Comparison of ENCODE assay signal across 15 cellular contexts in the genomic region with DNA sequence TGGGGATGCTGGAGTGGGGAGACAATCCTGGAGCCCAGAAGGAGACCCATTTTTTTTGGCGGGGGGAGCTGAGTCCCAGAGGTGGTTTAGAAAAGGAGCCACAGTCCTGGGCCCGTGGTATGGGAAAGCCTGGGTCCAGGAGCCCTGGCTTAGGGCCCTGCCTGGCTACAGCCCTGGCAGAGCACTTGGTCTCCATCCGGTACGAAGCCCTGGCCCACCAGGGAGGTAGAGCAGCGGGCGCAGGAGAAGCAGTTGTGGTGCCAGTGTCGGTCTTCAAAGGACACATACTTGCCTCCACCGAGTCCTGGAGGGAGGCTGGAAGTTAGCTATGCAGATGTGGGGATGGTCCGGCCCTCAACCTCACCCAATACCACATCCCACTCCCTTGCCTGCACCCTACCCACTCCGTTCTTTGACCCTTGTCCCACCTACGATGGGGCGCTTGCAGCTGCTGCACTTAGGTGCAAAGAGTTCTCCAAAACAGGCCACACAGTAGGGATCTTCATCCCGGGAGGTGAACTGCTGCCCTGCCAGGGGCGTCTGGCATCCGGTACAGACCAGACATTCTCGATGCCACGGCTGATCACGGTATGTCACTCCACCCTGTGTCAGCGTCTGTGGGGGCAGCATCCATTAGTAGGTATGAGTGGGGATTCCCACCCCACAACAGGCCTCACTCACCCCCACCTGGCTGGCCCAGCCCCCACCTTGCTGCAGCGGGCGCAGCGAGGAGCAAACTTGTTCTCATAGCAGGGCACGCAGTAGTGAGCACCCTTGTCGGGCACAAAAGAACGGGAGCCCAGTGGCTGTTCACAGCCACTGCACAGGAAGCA. TPM values are rescaled to one million over a fixed set of nuclear protein-coding genes. Genes with fewer than 3 reads are reported as not detected.
DNase-seq lines count a peak whose midpoint lies in the region; ATAC-seq and TF ChIP-seq lines count a peak whose summit lies in the region.
"Had no signal": no experiment of that assay in that cellular context is flagged by ENCODE, and none has a peak within 500 bp of the region (broad histone marks: within the 10 kb centered on the region; RNA-seq: fewer than 3 reads in every experiment).

No MANE protein-coding gene starts in this region.

- H3K27ac ChIP-seq in left ventricle myocardium inferior (replicated peaks) (peak overlapping the region; percentile 95), fibroblast of lung (ENCODE audit: insufficient read depth, low read length) (peak overlapping the region; percentile 62), prostate gland (peak overlapping the region; percentile 68 to 76)

- WGBS in prostate gland = 93% methylated on average over 23 of the region's 25 CpGs

- H3K9me3 ChIP-seq in left ventricle myocardium inferior (replicated peaks) (no peaks in the 10 kb centered on the region), fibroblast of lung (ENCODE audit: control insufficient read depth, insufficient read depth, low read depth, low read length) (no peaks in the 10 kb centered on the region), prostate gland (no peaks in the 10 kb centered on the region)

- no peak for TF ChIP-seq POLR2A in prostate gland (IDR thresholded peaks at IDR 0.05)

- H4K20me1 ChIP-seq in fibroblast of lung (ENCODE audit: control insufficient read depth, extremely low read depth, insufficient read depth, low read length) = no peaks in the 10 kb centered on the region

- TF ChIP-seq CTCF in left ventricle myocardium inferior (IDR thresholded peaks at IDR 0.05; ENCODE audit: borderline replicate concordance) = no peak
- no peak for TF ChIP-seq CTCF in fibroblast of lung (conservative IDR thresholded peaks at IDR 0.05 in 1 of 2, IDR thresholded peaks at IDR 0.05 in 1 of 2; ENCODE audit: low read depth in 1 of 2, low read length in 2 of 2)
- TF ChIP-seq CTCF in prostate gland (IDR thresholded peaks at IDR 0.05) = no peak

- DNase-seq in left ventricle myocardium inferior (no peak), left ventricle myocardium superior (no peak), fibroblast of lung (ENCODE audit: low read depth in 2 of 2) (no peak), prostate gland (ENCODE audit: low spot score) (no peak), NCI-H1105 treated with DMSO at 0.1 percent for 48 hours (lab: John Stamatoyannopoulos, UW) (no peak), DMS 273 (lab: John Stamatoyannopoulos, UW; ENCODE audit: unreplicated experiment) (no peak), GM19240 (ENCODE audit: insufficient read length, low spot score) (no peak)
- DNase-seq: activated CD8-positive, alpha-beta memory T cell treated with anti-CD3 and anti-CD28 coated beads, Interleukin-2, amount 50 U/mL, for 4 hours; DMS79 treated with DMSO at 0.1 percent for 48 hours; NCI-H1417 treated with DMSO at 0.1 percent for 48 hours; NCI-H748 treated with DMSO at 0.1 percent for 48 hours; SHP77 had no signal

- H3K27me3 ChIP-seq in left ventricle myocardium inferior (ENCODE audit: low read depth) (no peaks in the 10 kb centered on the region), fibroblast of lung (ENCODE audit: control insufficient read depth, insufficient read depth, low read length) (no peaks in the 10 kb centered on the region), prostate gland (replicated peaks; ENCODE audit: insufficient read depth) (no peaks in the 10 kb centered on the region)

- ATAC-seq in left ventricle myocardium superior (no peak), GM19463 (IDR thresholded peaks at IDR 0.05; ENCODE audit: unreplicated experiment) (no peak)
- ATAC-seq: GM12878 had no signal

- intact Hi-C loops in left ventricle myocardium inferior (cut with micrococcal nuclease) = no loop called here
- intact Hi-C loops in left ventricle myocardium superior (cut with micrococcal nuclease) = no loop called here
- intact Hi-C loops in prostate gland (cut with DNase I) = no loop called here

- peaks cover 13% of the 10 kb centered on the region for H3K36me3 ChIP-seq in left ventricle myocardium inferior
- peaks cover 23% of the 10 kb centered on the region for H3K36me3 ChIP-seq in fibroblast of lung (ENCODE audit: control insufficient read depth, insufficient read depth, low read length)
- no peaks in the 10 kb centered on the region for H3K36me3 ChIP-seq in prostate gland

- H3K79me2 ChIP-seq in fibroblast of lung (ENCODE audit: control insufficient read depth, insufficient read depth, low read length) = peaks cover 31% of the 10 kb centered on the region

- no peak overlapping the region for H2AFZ ChIP-seq in fibroblast of lung (ENCODE audit: low read length)

- H3K4me3 ChIP-seq in left ventricle myocardium inferior (no peak overlapping the region), fibroblast of lung (replicated peaks in 1 of 4; ENCODE audit: control extremely low read depth in 1 of 4, insufficient read depth in 1 of 4, low read depth in 3 of 4, low read length in 4 of 4) (no peak overlapping the region), prostate gland (no peak overlapping the region)
- H3K4me3 ChIP-seq: GM12878 had no signal

- no peak overlapping the region for H3K9ac ChIP-seq in fibroblast of lung (ENCODE audit: insufficient read depth, low read length)

- no peak overlapping the region for H3K4me2 ChIP-seq in fibroblast of lung (ENCODE audit: extremely low read depth, insufficient read depth, low read length)

- peaks cover 75% of the 10 kb centered on the region for H3K4me1 ChIP-seq in left ventricle myocardium inferior
- peaks cover 58% of the 10 kb centered on the region for H3K4me1 ChIP-seq in fibroblast of lung (ENCODE audit: control insufficient read depth, extremely low read depth, insufficient read depth, low read length)
- no peaks in the 10 kb centered on the region for H3K4me1 ChIP-seq in prostate gland (replicated peaks)

RNA-seq across cellular contexts. Expression of a gene that starts 7.7 kb away (rescaled TPM):
- total RNA-seq in left ventricle myocardium inferior (29.5 TPM), left ventricle myocardium superior (28.2 TPM), fibroblast of lung (72.3 and 97.8 TPM in 2 replicates), prostate gland (10 to 100 TPM; 55.8 to 68.0 TPM)
- polyA plus RNA-seq in fibroblast of lung = 60.3 and 62.4 TPM in 2 replicates
- 61.1 and 76.1 TPM in 2 replicates for polyA plus RNA-seq in fibroblast of lung (2012)
- 8.6 and 17.5 TPM in 2 replicates for polyA minus RNA-seq in fibroblast of lung (ENCODE audit: low replicate concordance)

RNA-seq across cellular contexts. Expression of a gene that starts 7.8 kb away (rescaled TPM):
- 15.8 TPM for total RNA-seq in left ventricle myocardium inferior
- total RNA-seq in left ventricle myocardium superior = 13.3 TPM
- total RNA-seq in fibroblast of lung = 13.9 and 14.4 TPM in 2 replicates
- polyA plus RNA-seq in fibroblast of lung = 14.7 and 25.0 TPM in 2 replicates
- polyA plus RNA-seq in fibroblast of lung (2012) = 44.6 and 64.8 TPM in 2 replicates
- 129 and 132 TPM in 2 replicates for polyA minus RNA-seq in fibroblast of lung (ENCODE audit: low replicate concordance)
- 10 to 100 TPM; 14.2 to 40.6 TPM for total RNA-seq in prostate gland

RNA-seq across cellular contexts. Expression of a gene that starts 15.1 kb away (rescaled TPM):
- total RNA-seq in left ventricle myocardium inferior (39.6 TPM), left ventricle myocardium superior (38.6 TPM), fibroblast of lung (34.8 and 39.5 TPM in 2 replicates), prostate gland (10 to 100 TPM; 26.9 to 36.5 TPM)
- 56.5 and 63.7 TPM in 2 replicates for polyA plus RNA-seq in fibroblast of lung
- 57.6 and 60.0 TPM in 2 replicates for polyA plus RNA-seq in fibroblast of lung (2012)
- 2.5 and 9.0 TPM in 2 replicates for polyA minus RNA-seq in fibroblast of lung (ENCODE audit: low replicate concordance)

RNA-seq across cellular contexts. Expression of a gene that starts 49.1 kb away (rescaled TPM):
- total RNA-seq in left ventricle myocardium inferior (0.11 TPM), left ventricle myocardium superior (not detected), fibroblast of lung (under 0.01 TPM in 1 of 2 replicates, not detected in the other), prostate gland (1 to 10 TPM in 1 of 2 donors, under 1 TPM in 1; 0.09 to 3.4 TPM)
- not detected in 2 replicates for polyA plus RNA-seq in fibroblast of lung
- polyA plus RNA-seq in fibroblast of lung (2012) = not detected in 2 replicates
- polyA minus RNA-seq in fibroblast of lung (ENCODE audit: low replicate concordance) = not detected in 2 replicates
- total RNA-seq: HT1080 had no signal

RNA-seq across cellular contexts. Expression of a gene that starts 50.6 kb away (rescaled TPM):
- total RNA-seq in left ventricle myocardium inferior (10.9 TPM), left ventricle myocardium superior (12.0 TPM), fibroblast of lung (42.1 and 55.0 TPM in 2 replicates), prostate gland (10 to 100 TPM; 12.8 to 20.8 TPM)
- polyA plus RNA-seq in fibroblast of lung = 18.8 and 23.6 TPM in 2 replicates
- 9.5 and 10.6 TPM in 2 replicates for polyA plus RNA-seq in fibroblast of lung (2012)
- polyA minus RNA-seq in fibroblast of lung (ENCODE audit: low replicate concordance) = 16.1 and 30.9 TPM in 2 replicates
